9 cellular contexts compared by ENCODE assay signal in the genomic region with DNA sequence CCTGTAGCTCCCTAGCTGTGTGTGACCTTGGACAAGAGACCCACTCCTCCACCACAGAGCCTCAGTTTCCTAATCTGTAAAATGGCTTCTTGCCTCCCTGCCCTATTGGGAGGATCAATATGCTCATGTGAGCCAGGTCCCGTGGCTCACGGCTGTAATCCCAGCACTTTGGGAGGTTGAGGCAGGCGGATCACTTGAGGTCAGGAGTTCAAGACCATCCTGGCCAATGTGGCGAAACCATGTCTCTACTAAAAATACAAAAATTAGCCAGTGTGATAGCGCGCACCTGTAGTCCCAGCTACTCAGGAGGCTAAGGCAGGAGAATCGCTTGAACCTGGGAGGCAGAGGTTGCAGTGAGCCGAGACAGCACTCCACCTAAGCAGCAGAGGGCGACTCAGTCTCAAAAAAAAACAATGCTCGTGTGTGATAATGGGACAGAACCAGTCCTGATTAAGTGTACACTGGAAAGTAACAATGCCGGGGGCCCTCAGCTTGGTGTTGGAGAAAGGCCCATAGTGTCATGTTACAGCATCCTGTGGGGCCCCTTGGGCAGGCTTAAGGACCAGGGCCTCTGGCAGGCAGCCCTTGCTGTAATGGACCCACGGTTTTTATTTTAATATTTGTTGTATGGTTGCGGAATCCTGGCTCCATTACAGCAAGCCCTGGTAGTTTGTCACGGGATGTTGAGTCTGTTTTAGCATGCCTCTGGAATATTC. TPM values are rescaled to one million over a fixed set of nuclear protein-coding genes. Genes with fewer than 3 reads are reported as not detected.
A peak's percentile ranks its signal among the peaks of the same experiment; 100 is the strongest.
DNase-seq lines count a peak whose midpoint lies in the region; ATAC-seq and TF ChIP-seq lines count a peak whose summit lies in the region.
"Had no signal": no experiment of that assay in that cellular context is flagged by ENCODE, and none has a peak within 500 bp of the region (broad histone marks: within the 10 kb centered on the region; RNA-seq: fewer than 3 reads in every experiment).

No MANE protein-coding gene starts in this region.

- CTCF ChIA-PET in AG04450 (lab: Charles Lee) = interaction anchor here (0.5 to 2.3 kb wide), 9 partner anchors 8 to 254 kb away, joined by 3 to 48 read pairs (median 4); no protein-coding TSS in a partner anchor

- no peaks in the 10 kb centered on the region for H3K27me3 ChIP-seq in AG04450 (ENCODE audit: control insufficient read depth, insufficient read depth, low read length)
- H3K27me3 ChIP-seq in endodermal cell (ENCODE audit: control insufficient read depth, insufficient read depth, low read length, poor library complexity, severe bottlenecking) = no peaks in the 10 kb centered on the region

- H3K9ac ChIP-seq in endodermal cell (ENCODE audit: extremely low read depth, low read length, poor library complexity, severe bottlenecking) = no peak overlapping the region

- H3K27ac Mint-ChIP-seq in endodermal cell = no peak overlapping the region
- no peak overlapping the region for H3K27ac Mint-ChIP-seq in nephron progenitor cell

- H3K4me1 ChIP-seq in endodermal cell (ENCODE audit: control insufficient read depth, insufficient read depth, low read length) = peaks cover 2% of the 10 kb centered on the region

- peak; percentile 67 for TF ChIP-seq CTCF in AG04450 (IDR thresholded peaks at IDR 0.05; ENCODE audit: low read depth, low read length)
- TF ChIP-seq CTCF in GM13976 (IDR thresholded peaks at IDR 0.05; ENCODE audit: borderline replicate concordance, control extremely low read depth, extremely low read depth, insufficient read depth, missing control alignments) = peak; percentile 42
- TF ChIP-seq CTCF in endodermal cell (conservative IDR thresholded peaks at IDR 0.05) = peak; percentile 73
- TF ChIP-seq CTCF in nephron progenitor cell (IDR thresholded peaks at IDR 0.05) = peak; percentile 45

- H3K36me3 ChIP-seq in endodermal cell (ENCODE audit: control insufficient read depth, insufficient read depth, low read length) = peaks cover 22% of the 10 kb centered on the region

- 64 to 79% methylated on average over 11 to 14 of the region's 14 CpGs for WGBS in endodermal cell (ENCODE audit: insufficient coverage in 1 of 2, insufficient read length in 1 of 2), 2 experiments

- in situ Hi-C loops in GM13976 (cut with MboI; ENCODE audit: low sequenced_read_pairs, unreplicated experiment) = no loop called here

- no peak for ATAC-seq in HG03571 (IDR thresholded peaks at IDR 0.05; ENCODE audit: unreplicated experiment)
- no peak for ATAC-seq in GM19452 (IDR thresholded peaks at IDR 0.05; ENCODE audit: unreplicated experiment)

- H3K4me3 Mint-ChIP-seq in endodermal cell (no peak overlapping the region), nephron progenitor cell (no peak overlapping the region)

- H3K27me3 Mint-ChIP-seq in endodermal cell (ENCODE audit: insufficient read depth) (no peaks in the 10 kb centered on the region), nephron progenitor cell (ENCODE audit: low read depth, poor library complexity) (peaks cover 5% of the 10 kb centered on the region)

- H3K36me3 Mint-ChIP-seq in endodermal cell (ENCODE audit: low read depth) (peaks cover 17% of the 10 kb centered on the region), nephron progenitor cell (ENCODE audit: low read depth) (peaks cover 14% of the 10 kb centered on the region)

- peak overlapping the region; percentile 47 for H3K27ac ChIP-seq in AG04450 (ENCODE audit: low read depth, low read length)
- H3K27ac ChIP-seq in endodermal cell (ENCODE audit: low read depth, low read length) = no peak overlapping the region
- H3K27ac ChIP-seq: epithelial cell of prostate had no signal

- H3K4me1 Mint-ChIP-seq in endodermal cell (peaks cover 15% of the 10 kb centered on the region), nephron progenitor cell (peaks cover 47% of the 10 kb centered on the region)

- H3K9me3 Mint-ChIP-seq in endodermal cell (no peaks in the 10 kb centered on the region), nephron progenitor cell (no peaks in the 10 kb centered on the region)

- POLR2A ChIA-PET in AG04450 (lab: Yijun Ruan, JAX) = interaction anchor here (1.0 to 1.2 kb wide), 4 partner anchors 15 to 46 kb away, joined by 3 to 5 read pairs (median 4); a partner anchor contains a TSS

- H3K4me3 ChIP-seq in AG04450 (ENCODE audit: low read depth, low read length) = no peak overlapping the region
- no peak overlapping the region for H3K4me3 ChIP-seq in endodermal cell (ENCODE audit: low read length)

- H3K9me3 ChIP-seq in AG04450 (ENCODE audit: control insufficient read depth, insufficient read depth, low read length) = no peaks in the 10 kb centered on the region
- H3K9me3 ChIP-seq in endodermal cell (ENCODE audit: control insufficient read depth, low read length) = no peaks in the 10 kb centered on the region

- peak; percentile 59 for DNase-seq in AG04450 (ENCODE audit: low read depth, low spot score)
- DNase-seq in GM13976 (ENCODE audit: low spot score) = peak; percentile 39
- peak; percentile 43 for DNase-seq in NCI-H2196 treated with DMSO at 0.1 percent for 48 hours (lab: John Stamatoyannopoulos, UW; ENCODE audit: unreplicated experiment)
- DNase-seq in activated CD4-positive, alpha-beta T cell treated with anti-CD3 and anti-CD28 coated beads for 1 hour = peak; percentile 41
- DNase-seq in endodermal cell = no peak
- no peak for DNase-seq in nephron progenitor cell

RNA-seq across cellular contexts. Expression of a gene that starts 6.8 kb away (rescaled TPM):
- 1,562 and 2,122 TPM in 2 replicates for polyA plus RNA-seq in AG04450 (2011; rRNA removed)
- polyA minus RNA-seq in AG04450 (2011; rRNA and poly(A)+ RNA removed) = 912 and 1,125 TPM in 2 replicates
- 1,000 to 10,000 TPM; 1,814 to 2,035 TPM for total RNA-seq in endodermal cell
- polyA plus RNA-seq in endodermal cell (2013, experiment 1 of 2) = 2,952 TPM
- polyA plus RNA-seq in endodermal cell (2013, experiment 2 of 2) = 2,847 TPM

RNA-seq across cellular contexts. Expression of a gene that starts 9.4 kb away (rescaled TPM):
- 46.1 and 68.1 TPM in 2 replicates for polyA plus RNA-seq in AG04450 (2011; rRNA removed)
- polyA minus RNA-seq in AG04450 (2011; rRNA and poly(A)+ RNA removed) = 21.6 and 22.1 TPM in 2 replicates
- 10 to 100 TPM; 47.6 to 56.9 TPM for total RNA-seq in endodermal cell
- 28.7 TPM for polyA plus RNA-seq in endodermal cell (2013, experiment 1 of 2)
- polyA plus RNA-seq in endodermal cell (2013, experiment 2 of 2) = 27.4 TPM

RNA-seq across cellular contexts. Expression of a gene that starts 15.6 kb away (rescaled TPM):
- polyA plus RNA-seq in AG04450 (2011; rRNA removed) = 3,816 and 4,938 TPM in 2 replicates
- polyA minus RNA-seq in AG04450 (2011; rRNA and poly(A)+ RNA removed) = 1,026 and 1,599 TPM in 2 replicates
- total RNA-seq in endodermal cell = 1,000 to 10,000 TPM; 2,434 to 3,023 TPM
- polyA plus RNA-seq in endodermal cell (2013, experiment 1 of 2) = 2,455 TPM
- 2,303 TPM for polyA plus RNA-seq in endodermal cell (2013, experiment 2 of 2)

RNA-seq across cellular contexts. Expression of a gene that starts 24.8 kb away (rescaled TPM):
- polyA plus RNA-seq in AG04450 (2011; rRNA removed) = 14.7 and 29.4 TPM in 2 replicates
- 7.7 and 9.4 TPM in 2 replicates for polyA minus RNA-seq in AG04450 (2011; rRNA and poly(A)+ RNA removed)
- 1 to 10 TPM; 4.9 to 9.0 TPM for total RNA-seq in endodermal cell
- polyA plus RNA-seq in endodermal cell (2013, experiment 1 of 2) = 7.5 TPM
- 6.7 TPM for polyA plus RNA-seq in endodermal cell (2013, experiment 2 of 2)

RNA-seq across cellular contexts. Expression of a gene that starts 29.0 kb away (rescaled TPM):
- 3.7 and 5.9 TPM in 2 replicates for polyA plus RNA-seq in AG04450 (2011; rRNA removed)
- polyA minus RNA-seq in AG04450 (2011; rRNA and poly(A)+ RNA removed) = 0.87 and 1.9 TPM in 2 replicates
- total RNA-seq in endodermal cell = 1 to 10 TPM in 1 of 2 donors, under 1 TPM in 1; 0.75 to 2.3 TPM
- 2.0 TPM for polyA plus RNA-seq in endodermal cell (2013, experiment 1 of 2)
- 0.75 TPM for polyA plus RNA-seq in endodermal cell (2013, experiment 2 of 2)

Comparison
In these comparisons a context has a peak if more than half of its experiments do, and no peak if none do; other contexts are left out.
1. DNase-seq: peak in AG04450 (single experiment), GM13976 (single experiment), NCI-H2196 treated with DMSO at 0.1 percent for 48 hours (single experiment) and activated CD4-positive, alpha-beta T cell treated with anti-CD3 and anti-CD28 coated beads for 1 hour (single experiment); none in endodermal cell (single experiment) and nephron progenitor cell (single experiment).
2. Peak in every context shown above with its lines, with median percentiles within 50 percentile points of each other: CTCF ChIP-seq.